In the genomic region with DNA sequence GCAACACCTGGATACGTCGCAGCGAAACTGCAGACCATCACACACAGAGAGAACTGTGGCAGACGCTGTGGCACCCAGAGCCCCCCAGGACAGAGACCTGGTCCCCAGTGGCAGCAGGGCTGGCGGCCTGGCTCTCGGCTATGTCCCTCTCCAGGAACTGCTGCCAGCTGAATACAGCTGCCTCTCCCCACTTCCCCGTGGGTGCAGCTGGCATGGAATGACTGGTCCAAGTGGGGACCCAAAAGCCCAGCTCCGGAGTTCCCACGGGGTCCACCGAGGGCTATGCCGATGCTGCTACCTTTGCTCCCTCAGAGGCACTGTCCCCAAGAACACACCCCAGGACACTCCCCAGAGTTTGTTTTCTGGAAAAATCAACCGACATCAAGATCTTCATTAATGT, we compare ENCODE assay signal across 29 cellular contexts.
"Had no signal": no experiment of that assay in that cellular context is flagged by ENCODE, and none has a peak within 500 bp of the region (broad histone marks: within the 10 kb centered on the region; RNA-seq: fewer than 3 reads in every experiment).

No MANE protein-coding gene starts in this region.

- FAIRE-seq: astrocyte, bronchial epithelial cell, endothelial cell of umbilical vein had no signal

- H3K36me3 ChIP-seq: brain microvascular endothelial cell, esophagus squamous epithelium, gastroesophageal sphincter, WERI-Rb-1 had no signal

- ATAC-seq: activated CD4-positive, CD25-positive, alpha-beta regulatory T cell treated with anti-CD3 and anti-CD28 coated beads, Interleukin-2, amount 50 U/mL, for 24 hours; activated CD8-positive, alpha-beta T cell treated with anti-CD3 and anti-CD28 coated beads for 36 hours; gastroesophageal sphincter; T-cell had no signal

- H3K27ac ChIP-seq: brain microvascular endothelial cell, coronary artery, dorsolateral prefrontal cortex, epithelial cell of prostate, esophagus squamous epithelium, gastroesophageal sphincter, WERI-Rb-1 had no signal

- DNase-seq: activated B cell treated with CpG ODN at 0.5 μM for 24 hours; activated CD4-positive, alpha-beta T cell treated with anti-CD3 and anti-CD28 coated beads for 48 hours; activated CD4-positive, alpha-beta T cell treated with anti-CD3 and anti-CD28 coated beads, Interleukin-2, amount 50 U/mL, for 1 hour; activated CD4-positive, alpha-beta T cell treated with anti-CD3 and anti-CD28 coated beads, Interleukin-2, amount 50 U/mL, for 48 hours; activated CD8-positive, alpha-beta memory T cell treated with anti-CD3 and anti-CD28 coated beads for 24 hours; activated CD8-positive, alpha-beta T cell treated with anti-CD3 and anti-CD28 coated beads for 36 hours; activated gamma-delta T cell treated with Interleukin-2 at 50 U/mL for 16 hours; activated naive CD4-positive, alpha-beta T cell treated with anti-CD3 and anti-CD28 coated beads, Interleukin-2, amount 50 U/mL, for 16 hours; activated naive CD4-positive, alpha-beta T cell treated with Interleukin-2 at 50 U/mL for 16 hours; activated T-cell treated with anti-CD3 and anti-CD28 coated beads, Interleukin-2, amount 50 U/mL, for 1 hour; activated T-cell treated with anti-CD3 and anti-CD28 coated beads, Interleukin-2, amount 50 U/mL, for 48 hours; amniotic stem cell; anterior cingulate cortex; brain microvascular endothelial cell; dorsolateral prefrontal cortex; effector memory CD4-positive, alpha-beta T cell; esophagus squamous epithelium; foreskin melanocyte; SW 1271; T-cell; T1000; WERI-Rb-1 had no signal

- H3K9me3 ChIP-seq: esophagus squamous epithelium had no signal

- H3K4me3 ChIP-seq: coronary artery, dorsolateral prefrontal cortex, esophagus squamous epithelium, gastroesophageal sphincter had no signal
